8 cellular contexts compared by ENCODE assay signal in genomic region chr15:37096878-37097568, GRCh38.
A peak's percentile ranks its signal among the peaks of the same experiment; 100 is the strongest.
DNase-seq lines count a peak whose midpoint lies in the region; ATAC-seq, FAIRE-seq and TF ChIP-seq lines count a peak whose summit lies in the region.

No MANE protein-coding gene starts in this region.

- no peaks in the 10 kb centered on the region for H3K9me3 ChIP-seq in HUES48 (ENCODE audit: control insufficient read depth, insufficient read depth, low read length)
- no peaks in the 10 kb centered on the region for H3K9me3 ChIP-seq in muscle layer of duodenum (ENCODE audit: control insufficient read depth in 1 of 2, low read length in 2 of 2)

- H3K4me3 ChIP-seq in ACC112 (ENCODE audit: low read depth, low read length) (peak overlapping the region; percentile 98), HUES48 (ENCODE audit: low read depth, low read length) (peak overlapping the region; percentile 59), coronary artery (peak overlapping the region; percentile 93), muscle layer of duodenum (ENCODE audit: low read depth in 1 of 2, low read length in 2 of 2) (peak overlapping the region; percentile 69 to 87)

- no peak overlapping the region for H3K27ac ChIP-seq in ACC112 (ENCODE audit: low read depth, low read length)
- no peak overlapping the region for H3K27ac ChIP-seq in HUES48 (ENCODE audit: low read depth, low read length)
- H3K27ac ChIP-seq in coronary artery = peak overlapping the region; percentile 90 to 98
- peak overlapping the region; percentile 95 for H3K27ac ChIP-seq in muscle layer of duodenum (ENCODE audit: low read length)

- H2AFZ ChIP-seq in ACC112 (ENCODE audit: low read length, unreplicated experiment) = peak overlapping the region; percentile 70

- peaks cover 17% of the 10 kb centered on the region for H3K36me3 ChIP-seq in ACC112 (ENCODE audit: insufficient read depth, low read length)
- no peaks in the 10 kb centered on the region for H3K36me3 ChIP-seq in HUES48 (ENCODE audit: control insufficient read depth, insufficient read depth, low read length)
- peaks cover 0 to 11% of the 10 kb centered on the region in 2 donors for H3K36me3 ChIP-seq in muscle layer of duodenum (ENCODE audit: control insufficient read depth in 1 of 2, insufficient read depth in 2 of 2, low read length in 2 of 2)

- ATAC-seq in GM18873 (IDR thresholded peaks at IDR 0.05; ENCODE audit: low FRiP score, unreplicated experiment) = no peak
- ATAC-seq in GM18870 (IDR thresholded peaks at IDR 0.05; ENCODE audit: unreplicated experiment) = no peak

- DNase-seq in coronary artery (ENCODE audit: low spot score) (no peak), D721Med (ENCODE audit: insufficient read length, low spot score) (no peak)
- no peak for DNase-seq in stimulated activated CD4-positive, alpha-beta T cell treated with anti-CD3 and anti-CD28 coated beads, Interleukin-4, amount 100 ng/mL, for 1 hour

- H3K27me3 ChIP-seq in ACC112 (ENCODE audit: insufficient read depth, low read length) (no peaks in the 10 kb centered on the region), HUES48 (ENCODE audit: control insufficient read depth, insufficient read depth, low read length) (peaks cover 79% of the 10 kb centered on the region), muscle layer of duodenum (ENCODE audit: low read depth, low read length) (no peaks in the 10 kb centered on the region)

- H3K9ac ChIP-seq in HUES48 (ENCODE audit: low read depth, low read length) = no peak overlapping the region

- peaks cover 11% of the 10 kb centered on the region for H3K4me1 ChIP-seq in ACC112 (ENCODE audit: control insufficient read depth, insufficient read depth, low read length, unreplicated experiment)
- H3K4me1 ChIP-seq in HUES48 (ENCODE audit: control insufficient read depth, insufficient read depth, low read length) = peaks cover 45% of the 10 kb centered on the region
- H3K4me1 ChIP-seq in muscle layer of duodenum (ENCODE audit: control insufficient read depth in 1 of 2, insufficient read depth in 2 of 2, low read length in 2 of 2) = peaks cover 4% of the 10 kb centered on the region in 2 donors

- no peak for FAIRE-seq in D721Med (lab: Jason Lieb, UNC)

- TF ChIP-seq CTCF in coronary artery (IDR thresholded peaks at IDR 0.05) (no peak), D721Med (IDR thresholded peaks at IDR 0.05; ENCODE audit: insufficient read depth, missing control alignments) (no peak)

- peaks cover 45% of the 10 kb centered on the region for H3K79me2 ChIP-seq in ACC112 (ENCODE audit: control insufficient read depth, insufficient read depth, low read length, unreplicated experiment)

Comparison
In these comparisons a context has a peak if more than half of its experiments do, and no peak if none do; other contexts are left out.
1. H3K27ac ChIP-seq: peak in coronary artery (2 of 2) and muscle layer of duodenum (single experiment); none in ACC112 (single experiment) and HUES48 (single experiment).
2. Peak in every context shown above with its lines, with median percentiles within 50 percentile points of each other: H3K4me3 ChIP-seq.